Comparison of ENCODE assay signal across 8 cellular contexts in genomic region chrX:103685396-103685795, GRCh38. TPM values are rescaled to one million over a fixed set of nuclear protein-coding genes. Genes with fewer than 3 reads are reported as not detected.
DNase-seq lines count a peak whose midpoint lies in the region; ATAC-seq, FAIRE-seq and TF ChIP-seq lines count a peak whose summit lies in the region.

No MANE protein-coding gene starts in this region.

- no peaks in the 10 kb centered on the region for H3K9me3 Mint-ChIP-seq in naive thymus-derived CD4-positive, alpha-beta T cell
- no peaks in the 10 kb centered on the region for H3K9me3 Mint-ChIP-seq in effector memory CD8-positive, alpha-beta T cell

- CTCF ChIA-PET in naive thymus-derived CD4-positive, alpha-beta T cell (lab: Charles Lee): no interaction called here

- peak overlapping the region in 3 of 9 donors; percentile 77 to 92 (median 88) for H3K27ac Mint-ChIP-seq in naive thymus-derived CD4-positive, alpha-beta T cell
- H3K27ac Mint-ChIP-seq in effector memory CD8-positive, alpha-beta T cell: no peak overlapping the region

- DNase-seq in COLO668 (lab: John Stamatoyannopoulos, UW; ENCODE audit: unreplicated experiment) (peak; percentile 0), LNCaP clone FGC (ENCODE audit: low read depth) (no peak), bronchial epithelial cell (ENCODE audit: low read depth) (no peak), OCI-M1 (lab: John Stamatoyannopoulos, UW) (no peak), H54 (ENCODE audit: insufficient read length, low spot score) (no peak)
- DNase-seq in naive thymus-derived CD4-positive, alpha-beta T cell: no peak
- no peak for DNase-seq in effector memory CD8-positive, alpha-beta T cell

- H3K36me3 Mint-ChIP-seq in naive thymus-derived CD4-positive, alpha-beta T cell: peaks cover 0 to 9% (median 5%) of the 10 kb centered on the region in 5 donors
- peaks cover 32% of the 10 kb centered on the region for H3K36me3 Mint-ChIP-seq in effector memory CD8-positive, alpha-beta T cell (ENCODE audit: insufficient read depth)

- TF ChIP-seq POLR2A in H54 (IDR thresholded peaks at IDR 0.05; ENCODE audit: low read depth, low read length): no peak

- H3K27me3 ChIP-seq in bronchial epithelial cell (ENCODE audit: control insufficient read depth, insufficient read depth, low read length): no peaks in the 10 kb centered on the region
- no peaks in the 10 kb centered on the region for H3K27me3 ChIP-seq in naive thymus-derived CD4-positive, alpha-beta T cell (ENCODE audit: control insufficient read depth in 2 of 2, insufficient read depth in 2 of 2, low read length in 2 of 2)

- peaks cover 0 to 23% (median 10%) of the 10 kb centered on the region in 7 donors for H3K4me1 Mint-ChIP-seq in naive thymus-derived CD4-positive, alpha-beta T cell
- H3K4me1 Mint-ChIP-seq in effector memory CD8-positive, alpha-beta T cell (ENCODE audit: low read depth in 2 of 2): peaks cover 0 to 4% of the 10 kb centered on the region in 2 donors

- peak overlapping the region; percentile 89 for H3K4me3 ChIP-seq in LNCaP clone FGC (ENCODE audit: low read depth, low read length)
- H3K4me3 ChIP-seq in bronchial epithelial cell (ENCODE audit: low read depth, low read length): peak overlapping the region; percentile 69
- H3K4me3 ChIP-seq in naive thymus-derived CD4-positive, alpha-beta T cell (ENCODE audit: low read length): peak overlapping the region; percentile 79

- POLR2A ChIA-PET in naive thymus-derived CD4-positive, alpha-beta T cell (lab: Charles Lee): no interaction called here

- no peak for FAIRE-seq in bronchial epithelial cell (lab: Jason Lieb, UNC)
- no peak for FAIRE-seq in H54 (lab: Jason Lieb, UNC)

- peaks cover 4 to 13% of the 10 kb centered on the region in 2 donors for H3K4me1 ChIP-seq in naive thymus-derived CD4-positive, alpha-beta T cell (ENCODE audit: control insufficient read depth in 2 of 2, insufficient read depth in 2 of 2, low read length in 2 of 2)

- peak overlapping the region; percentile 94 for H3K27ac ChIP-seq in naive thymus-derived CD4-positive, alpha-beta T cell (ENCODE audit: low read depth, low read length)

- H3K9me3 ChIP-seq in naive thymus-derived CD4-positive, alpha-beta T cell (ENCODE audit: control insufficient read depth in 2 of 3, low read length in 3 of 3): no peaks in the 10 kb centered on the region

- H3K36me3 ChIP-seq in bronchial epithelial cell (ENCODE audit: control insufficient read depth, insufficient read depth, low read length): peaks cover 3% of the 10 kb centered on the region
- H3K36me3 ChIP-seq in naive thymus-derived CD4-positive, alpha-beta T cell (ENCODE audit: control insufficient read depth in 2 of 3, insufficient read depth in 3 of 3, low read length in 3 of 3): peaks cover 0 to 14% (median 10%) of the 10 kb centered on the region in 3 experiments

- no peak for ATAC-seq in naive thymus-derived CD4-positive, alpha-beta T cell
- ATAC-seq in HG03432 (IDR thresholded peaks at IDR 0.05; ENCODE audit: unreplicated experiment): no peak
- ATAC-seq in effector memory CD8-positive, alpha-beta T cell (replicated peaks): no peak

- TF ChIP-seq CTCF in LNCaP clone FGC (IDR thresholded peaks at IDR 0.05; ENCODE audit: control insufficient read depth, extremely low read depth, insufficient read depth): no peak
- no peak for TF ChIP-seq CTCF in bronchial epithelial cell (IDR thresholded peaks at IDR 0.05; ENCODE audit: insufficient read depth, low read length, severe bottlenecking)

- intact Hi-C loops in naive thymus-derived CD4-positive, alpha-beta T cell (cut with micrococcal nuclease): loop anchor here (5.0 to 10.0 kb wide), 7 partner anchors 78 to 1753 kb away; partner anchors contain the start of genes ZMAT1 (in 2 of the 2), RAB9B (in 1 of the 2), TCEAL3 (in 1 of the 2) and TCEAL8 (in 1 of the 2)

- H3K27me3 Mint-ChIP-seq in naive thymus-derived CD4-positive, alpha-beta T cell: no peaks in the 10 kb centered on the region
- H3K27me3 Mint-ChIP-seq in effector memory CD8-positive, alpha-beta T cell: no peaks in the 10 kb centered on the region

- H3K4me3 Mint-ChIP-seq in naive thymus-derived CD4-positive, alpha-beta T cell: peak overlapping the region in 6 of 10 donors; percentile 69 to 91 (median 82)
- H3K4me3 Mint-ChIP-seq in effector memory CD8-positive, alpha-beta T cell: no peak overlapping the region

RNA-seq across cellular contexts. Expression of gene MORF4L2, which starts 1.1 kb away (rescaled TPM):
- 414 and 422 TPM in 2 replicates for total RNA-seq in bronchial epithelial cell
- 100 to 1,000 TPM; 103 to 177 (median 143) TPM for total RNA-seq in naive thymus-derived CD4-positive, alpha-beta T cell
- polyA plus RNA-seq in naive thymus-derived CD4-positive, alpha-beta T cell: 10 to 100 TPM; 86.8 to 90.3 TPM

RNA-seq across cellular contexts. Expression of gene TMEM31, which starts 25.3 kb away (rescaled TPM):
- total RNA-seq in bronchial epithelial cell: not detected in 2 replicates
- not detected for total RNA-seq in naive thymus-derived CD4-positive, alpha-beta T cell
- not detected for polyA plus RNA-seq in naive thymus-derived CD4-positive, alpha-beta T cell

RNA-seq across cellular contexts. Expression of gene TCEAL1, which starts 56.6 kb away (rescaled TPM):
- 10.5 and 11.3 TPM in 2 replicates for total RNA-seq in bronchial epithelial cell
- total RNA-seq in naive thymus-derived CD4-positive, alpha-beta T cell: 10 to 100 TPM in 2 of 5 experiments, 1 to 10 TPM in 3; 3.3 to 14.3 (median 5.0) TPM
- 10 to 100 TPM; 13.5 to 20.6 TPM for polyA plus RNA-seq in naive thymus-derived CD4-positive, alpha-beta T cell

Comparison
In these comparisons a context has a peak if more than half of its experiments do, and no peak if none do; other contexts are left out.
1. H3K4me3 Mint-ChIP-seq: peak in naive thymus-derived CD4-positive, alpha-beta T cell (6 of 10); none in effector memory CD8-positive, alpha-beta T cell (0 of 2).
2. Peak in every context shown above with its lines, with median percentiles within 50 percentile points of each other: H3K4me3 ChIP-seq.